21 cellular contexts compared by ENCODE assay signal in the genomic region with DNA sequence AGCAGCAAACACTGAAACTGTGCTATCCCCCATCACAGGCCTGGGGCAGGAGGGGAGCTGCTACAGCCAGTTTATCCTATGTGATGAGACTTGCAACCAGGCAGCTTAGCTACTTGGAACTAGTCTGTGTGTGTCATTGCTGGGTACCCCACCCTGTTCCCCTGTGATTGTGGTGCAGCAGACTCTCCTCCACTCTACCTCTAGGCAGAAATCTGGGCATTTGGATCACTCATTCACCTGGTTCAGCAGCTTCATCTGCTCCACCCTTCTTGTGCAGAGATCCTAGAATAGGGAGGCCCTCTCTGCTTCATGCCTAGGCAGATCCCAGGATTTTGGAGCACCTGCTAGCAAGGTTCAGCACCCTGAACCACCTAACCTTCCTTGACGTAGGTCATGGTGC. TPM values are rescaled to one million over a fixed set of nuclear protein-coding genes. Genes with fewer than 3 reads are reported as not detected.
DNase-seq lines count a peak whose midpoint lies in the region; ATAC-seq, FAIRE-seq and TF ChIP-seq lines count a peak whose summit lies in the region.
"Had no signal": no experiment of that assay in that cellular context is flagged by ENCODE, and none has a peak within 500 bp of the region (broad histone marks: within the 10 kb centered on the region; RNA-seq: fewer than 3 reads in every experiment).

No MANE protein-coding gene starts in this region.

- no peaks in the 10 kb centered on the region for H4K20me1 ChIP-seq in keratinocyte (ENCODE audit: control insufficient read depth, extremely low read depth, insufficient read depth, low read length)

- dilution Hi-C loops in keratinocyte (cut with MboI; ENCODE audit: extremely low pct_ligation_motif_present, low sequenced_read_pairs), result no loop called here

- H3K9me1 ChIP-seq in keratinocyte (ENCODE audit: control insufficient read depth, extremely low read depth, insufficient read depth, low read length), result no peaks in the 10 kb centered on the region

- no peaks in the 10 kb centered on the region for H3K27me3 Mint-ChIP-seq in Caco-2 (ENCODE audit: insufficient read depth, unreplicated experiment)
- H3K27me3 Mint-ChIP-seq: CD4-positive, alpha-beta T cell; IgD-negative memory B cell had no signal

- H3K4me3 Mint-ChIP-seq in Caco-2 (ENCODE audit: unreplicated experiment), result no peak overlapping the region
- H3K4me3 Mint-ChIP-seq: CD4-positive, alpha-beta T cell; H9; IgD-negative memory B cell had no signal

- FAIRE-seq in keratinocyte (lab: Jason Lieb, UNC) (peak; percentile 34), urothelium cell line (lab: Jason Lieb, UNC) (peak; percentile 13), RCC 7860 (lab: Jason Lieb, UNC) (no peak)
- FAIRE-seq: A549, HTR-8/SVneo had no signal

- 87 to 100% (median 88%) methylated on average over 1 of the region's 1 CpG for WGBS in spleen, 5 donors

- peaks cover 17% of the 10 kb centered on the region for H3K36me3 Mint-ChIP-seq in Caco-2 (ENCODE audit: insufficient read depth, unreplicated experiment)

- intact Hi-C loops in Caco-2 (cut with micrococcal nuclease; ENCODE audit: unreplicated experiment), result no loop called here
- intact Hi-C loops in spleen (cut with DNase I; ENCODE audit: low total_unique reads), result no loop called here

- H3K9me3 ChIP-seq in Caco-2 (peaks cover 9% of the 10 kb centered on the region), keratinocyte (ENCODE audit: control insufficient read depth, low read depth, low read length) (no peaks in the 10 kb centered on the region), spleen (peaks cover 0 to 45% (median 38%) of the 10 kb centered on the region in 8 donors)

- CTCF ChIA-PET in Caco-2 (lab: Charles Lee), result interaction anchor here (1.1 to 1.4 kb wide), 2 partner anchors 9 to 271 kb away, joined by 3 to 5 read pairs; no protein-coding TSS in a partner anchor

- no peak overlapping the region for H3K4me3 ChIP-seq in Caco-2 (ENCODE audit: low read depth, low read length)
- H3K4me3 ChIP-seq in epithelial cell of esophagus (ENCODE audit: low read length), result no peak overlapping the region
- H3K4me3 ChIP-seq in keratinocyte (ENCODE audit: control insufficient read depth in 2 of 3, extremely low read depth in 1 of 3, insufficient read depth in 2 of 3, low read depth in 1 of 3, low read length in 3 of 3), result no peak overlapping the region
- H3K4me3 ChIP-seq in spleen, result no peak overlapping the region
- H3K4me3 ChIP-seq: A549 had no signal

- no TSS peak for BruUV-seq in Caco-2 (replicated peaks; lab: Mats Ljungman, UMichigan)

- peak overlapping the region; percentile 52 for H3K27ac Mint-ChIP-seq in Caco-2 (ENCODE audit: unreplicated experiment)
- H3K27ac Mint-ChIP-seq: CD4-positive, alpha-beta T cell had no signal

- no peaks in the 10 kb centered on the region for H3K79me2 ChIP-seq in keratinocyte (ENCODE audit: control insufficient read depth, insufficient read depth, low read length)

- H3K9ac ChIP-seq in keratinocyte (ENCODE audit: control insufficient read depth, extremely low read depth, insufficient read depth, low read length), result no peak overlapping the region

- H3K36me3 ChIP-seq in Caco-2 (ENCODE audit: control insufficient read depth, insufficient read depth, low read length) (no peaks in the 10 kb centered on the region), keratinocyte (ENCODE audit: control insufficient read depth in 2 of 2, extremely low read depth in 1 of 2, insufficient read depth in 2 of 2, low read length in 2 of 2) (no peaks in the 10 kb centered on the region), spleen (peaks cover 0 to 13% (median 0%) of the 10 kb centered on the region in 6 donors)

- ATAC-seq in foreskin keratinocyte, result no peak
- ATAC-seq: A549 had no signal

- POLR2A ChIA-PET in Caco-2 (lab: Charles Lee), result no interaction called here

- H3K27me3 ChIP-seq in Caco-2 (replicated peaks; ENCODE audit: control insufficient read depth, insufficient read depth, low read length) (no peaks in the 10 kb centered on the region), keratinocyte (ENCODE audit: control insufficient read depth, extremely low read depth, insufficient read depth, low read length) (no peaks in the 10 kb centered on the region), foreskin keratinocyte (no peaks in the 10 kb centered on the region), spleen (replicated peaks in 1 of 7) (no peaks in the 10 kb centered on the region)

- H3K9me3 Mint-ChIP-seq in Caco-2 (ENCODE audit: unreplicated experiment), result peaks cover 51% of the 10 kb centered on the region

- no peak overlapping the region for H3K4me2 ChIP-seq in keratinocyte (ENCODE audit: control insufficient read depth, extremely low read depth, insufficient read depth, low read depth, low read length)
- H3K4me2 ChIP-seq: A549 had no signal

- no peak for TF ChIP-seq CTCF in Caco-2 (IDR thresholded peaks at IDR 0.05; ENCODE audit: insufficient read depth in 1 of 2, low read depth in 1 of 2, low read length in 1 of 2, severe bottlenecking in 1 of 2, unreplicated experiment in 1 of 2)
- TF ChIP-seq CTCF in epithelial cell of esophagus (IDR thresholded peaks at IDR 0.05; ENCODE audit: insufficient read depth, low read depth, low read length, missing control alignments), result no peak
- no peak for TF ChIP-seq CTCF in keratinocyte (optimal IDR thresholded peaks at IDR 0.05 in 1 of 3, IDR thresholded peaks at IDR 0.05 in 1 of 3, conservative IDR thresholded peaks at IDR 0.05 in 1 of 3; ENCODE audit: extremely low read depth in 1 of 3, insufficient read depth in 2 of 3, low read length in 3 of 3)
- no peak for TF ChIP-seq CTCF in foreskin keratinocyte (conservative IDR thresholded peaks at IDR 0.05)
- no peak for TF ChIP-seq CTCF in spleen (IDR thresholded peaks at IDR 0.05 in 8 of 11, conservative IDR thresholded peaks at IDR 0.05 in 3 of 11)

- DNase-seq in Caco-2 (no peak), epithelial cell of esophagus (ENCODE audit: low read depth) (peak; percentile 69), keratinocyte (ENCODE audit: low read depth, low spot score) (no peak), urothelium cell line (ENCODE audit: low spot score) (no peak), foreskin keratinocyte (no peak), spleen (no peak), RCC 7860 (ENCODE audit: low spot score) (no peak)
- DNase-seq: AML-193; CD4-positive, alpha-beta T cell; DMS153; DMS79; GDM1; GOT3; H9 had no signal

- no peak overlapping the region for H3K27ac ChIP-seq in keratinocyte (ENCODE audit: control insufficient read depth, insufficient read depth, low read length)
- H3K27ac ChIP-seq in foreskin keratinocyte, result no peak overlapping the region
- H3K27ac ChIP-seq in spleen, result no peak overlapping the region
- H3K27ac ChIP-seq: 22Rv1, A549, C4-2B had no signal

- no peak overlapping the region for H2AFZ ChIP-seq in keratinocyte (ENCODE audit: control insufficient read depth, low read length)

- peaks cover 7% of the 10 kb centered on the region for H3K4me1 Mint-ChIP-seq in Caco-2 (ENCODE audit: low read depth, unreplicated experiment)
- H3K4me1 Mint-ChIP-seq: H9 had no signal

- no peak for TF ChIP-seq POLR2A in spleen (IDR thresholded peaks at IDR 0.05)

- no peaks in the 10 kb centered on the region for H3K4me1 ChIP-seq in Caco-2
- H3K4me1 ChIP-seq in keratinocyte (ENCODE audit: control insufficient read depth, extremely low read depth, insufficient read depth, low read length), result peaks cover 3% of the 10 kb centered on the region
- no peaks in the 10 kb centered on the region for H3K4me1 ChIP-seq in foreskin keratinocyte
- no peaks in the 10 kb centered on the region for H3K4me1 ChIP-seq in spleen
- H3K4me1 ChIP-seq: A549 had no signal

RNA-seq across cellular contexts. Expression of gene TAS2R13, which starts 8.8 kb away (rescaled TPM):
- total RNA-seq in Caco-2 (2022) (1.6 and 2.0 TPM in 2 replicates), foreskin keratinocyte (0.18 and 0.24 TPM in 2 replicates), spleen (1 to 10 TPM; 2.1 to 8.7 (median 4.3) TPM)
- polyA plus RNA-seq in keratinocyte (0.08 to 0.14 TPM in 2 of 3 replicates, not detected in the other), foreskin keratinocyte (not detected in 2 replicates), spleen (under 1 TPM in 1 of 3 donors, not detected in 2; 0.06 TPM)
- not detected for polyA plus RNA-seq in keratinocyte (2011; ENCODE audit: low read depth)
- not detected in 2 replicates for polyA plus RNA-seq in keratinocyte (2011; cell fraction: cytosol; rRNA removed)
- 0.69 and 0.80 TPM in 2 replicates for polyA plus RNA-seq in keratinocyte (2011; cell fraction: nucleus; rRNA removed)
- polyA plus RNA-seq in keratinocyte (2012; ENCODE audit: low replicate concordance), result 0.10 TPM in 1 of 2 replicates, not detected in the other
- 0.46 to 2.1 TPM in 2 of 3 replicates, not detected in the other for polyA minus RNA-seq in keratinocyte
- not detected for polyA minus RNA-seq in keratinocyte (2011; cell fraction: cytosol; rRNA and poly(A)+ RNA removed)
- 4.0 and 11.2 TPM in 2 replicates for polyA minus RNA-seq in keratinocyte (2011; cell fraction: nucleus; rRNA and poly(A)+ RNA removed)
- polyA plus RNA-seq: BJ, IgD-negative memory B cell had no signal

RNA-seq across cellular contexts. Expression of gene PRH1, which starts 16.5 kb away (rescaled TPM):
- total RNA-seq in Caco-2 (2022) (21.2 and 24.4 TPM in 2 replicates), foreskin keratinocyte (7.4 and 8.6 TPM in 2 replicates), spleen (10 to 100 TPM; 16.9 to 63.1 (median 37.0) TPM)
- polyA plus RNA-seq in keratinocyte (4.5 to 5.5 TPM (median 4.9 TPM) in 3 replicates), foreskin keratinocyte (3.3 and 3.5 TPM in 2 replicates), spleen (1 to 10 TPM; 1.5 to 3.7 (median 2.7) TPM)
- 2.2 TPM for polyA plus RNA-seq in keratinocyte (2011; ENCODE audit: low read depth)
- 1.9 and 2.9 TPM in 2 replicates for polyA plus RNA-seq in keratinocyte (2011; cell fraction: cytosol; rRNA removed)
- polyA plus RNA-seq in keratinocyte (2011; cell fraction: nucleus; rRNA removed), result 6.6 and 9.5 TPM in 2 replicates
- polyA plus RNA-seq in keratinocyte (2012; ENCODE audit: low replicate concordance), result 4.9 and 5.3 TPM in 2 replicates
- 3.2 to 35.3 TPM (median 15.5 TPM) in 3 replicates for polyA minus RNA-seq in keratinocyte
- polyA minus RNA-seq in keratinocyte (2011; cell fraction: cytosol; rRNA and poly(A)+ RNA removed), result 8.8 TPM
- 49.5 and 66.2 TPM in 2 replicates for polyA minus RNA-seq in keratinocyte (2011; cell fraction: nucleus; rRNA and poly(A)+ RNA removed)

RNA-seq across cellular contexts. Expression of gene PRH2, which starts 28.5 kb away (rescaled TPM):
- total RNA-seq in Caco-2 (2022) (0.93 TPM in 1 of 2 replicates, not detected in the other), foreskin keratinocyte (not detected in 2 replicates), spleen (not detected)
- polyA plus RNA-seq in keratinocyte (0.12 to 0.13 TPM in 2 of 3 replicates, not detected in the other), foreskin keratinocyte (not detected in 2 replicates), spleen (under 1 TPM in 2 of 3 donors, not detected in 1; 0.14 to 0.32 TPM)
- polyA plus RNA-seq in keratinocyte (2011; ENCODE audit: low read depth), result not detected
- polyA plus RNA-seq in keratinocyte (2011; cell fraction: cytosol; rRNA removed), result not detected in 2 replicates
- 0.33 TPM in 1 of 2 replicates, not detected in the other for polyA plus RNA-seq in keratinocyte (2011; cell fraction: nucleus; rRNA removed)
- polyA plus RNA-seq in keratinocyte (2012; ENCODE audit: low replicate concordance), result not detected in 2 replicates
- 2.2 TPM in 1 of 3 replicates, not detected in the others for polyA minus RNA-seq in keratinocyte
- not detected for polyA minus RNA-seq in keratinocyte (2011; cell fraction: cytosol; rRNA and poly(A)+ RNA removed)
- polyA minus RNA-seq in keratinocyte (2011; cell fraction: nucleus; rRNA and poly(A)+ RNA removed), result 1.1 TPM in 1 of 2 replicates, not detected in the other
- total RNA-seq: CD4-positive, alpha-beta T cell; Daoy; H9 had no signal
- polyA plus RNA-seq: IgD-negative memory B cell had no signal

RNA-seq across cellular contexts. Expression of gene TAS2R14, which starts 38.5 kb away (rescaled TPM):
- total RNA-seq in Caco-2 (2022) (2.7 and 3.1 TPM in 2 replicates), foreskin keratinocyte (0.92 and 0.95 TPM in 2 replicates), spleen (10 to 100 TPM in 1 of 7 donors, 1 to 10 TPM in 6; 2.5 to 10.3 (median 5.9) TPM)
- polyA plus RNA-seq in keratinocyte (0.58 to 1.2 TPM (median 0.63 TPM) in 3 replicates), foreskin keratinocyte (0.43 and 0.64 TPM in 2 replicates), spleen (1 to 10 TPM; 1.6 to 2.5 (median 1.6) TPM)
- not detected for polyA plus RNA-seq in keratinocyte (2011; ENCODE audit: low read depth)
- polyA plus RNA-seq in keratinocyte (2011; cell fraction: cytosol; rRNA removed), result 0.35 and 0.73 TPM in 2 replicates
- 2.1 and 3.3 TPM in 2 replicates for polyA plus RNA-seq in keratinocyte (2011; cell fraction: nucleus; rRNA removed)
- 0.31 and 0.42 TPM in 2 replicates for polyA plus RNA-seq in keratinocyte (2012; ENCODE audit: low replicate concordance)
- polyA minus RNA-seq in keratinocyte, result 1.6 to 5.7 TPM in 2 of 3 replicates, not detected in the other
- not detected for polyA minus RNA-seq in keratinocyte (2011; cell fraction: cytosol; rRNA and poly(A)+ RNA removed)
- 6.0 and 14.6 TPM in 2 replicates for polyA minus RNA-seq in keratinocyte (2011; cell fraction: nucleus; rRNA and poly(A)+ RNA removed)
- total RNA-seq: Daoy had no signal

RNA-seq across cellular contexts. Expression of gene PRR4, which starts 51.3 kb away (rescaled TPM):
- total RNA-seq in Caco-2 (2022) (6.8 and 8.4 TPM in 2 replicates), foreskin keratinocyte (1.2 TPM in 2 replicates), spleen (10 to 100 TPM in 1 of 7 donors, 1 to 10 TPM in 6; 1.2 to 12.0 (median 3.9) TPM)
- polyA plus RNA-seq in keratinocyte (2.5 to 4.0 TPM (median 2.7 TPM) in 3 replicates), foreskin keratinocyte (0.66 and 1.8 TPM in 2 replicates), spleen (1 to 10 TPM; 3.0 to 4.7 (median 3.6) TPM)
- polyA plus RNA-seq in keratinocyte (2011; ENCODE audit: low read depth), result not detected
- polyA plus RNA-seq in keratinocyte (2011; cell fraction: cytosol; rRNA removed), result 0.70 and 1.7 TPM in 2 replicates
- polyA plus RNA-seq in keratinocyte (2011; cell fraction: nucleus; rRNA removed), result 7.2 and 8.5 TPM in 2 replicates
- 1.9 and 2.2 TPM in 2 replicates for polyA plus RNA-seq in keratinocyte (2012; ENCODE audit: low replicate concordance)
- polyA minus RNA-seq in keratinocyte, result 2.4 to 6.1 TPM (median 2.5 TPM) in 3 replicates
- polyA minus RNA-seq in keratinocyte (2011; cell fraction: cytosol; rRNA and poly(A)+ RNA removed), result not detected
- polyA minus RNA-seq in keratinocyte (2011; cell fraction: nucleus; rRNA and poly(A)+ RNA removed), result 3.7 and 12.9 TPM in 2 replicates
- total RNA-seq: CD4-positive, alpha-beta T cell had no signal
